Comparison of ENCODE assay signal across 29 cellular contexts in genomic region chr2:3319134-3319533, GRCh38.
"Had no signal": no experiment of that assay in that cellular context is flagged by ENCODE, and none has a peak within 500 bp of the region (broad histone marks: within the 10 kb centered on the region; RNA-seq: fewer than 3 reads in every experiment).

No MANE protein-coding gene starts in this region.

- H3K36me3 ChIP-seq: adrenal gland, gastrocnemius medialis had no signal

- H3K27ac Mint-ChIP-seq: activated CD4-positive, alpha-beta memory T cell treated with anti-CD3 and anti-CD28 coated beads for 36 hours; activated CD4-positive, alpha-beta T cell treated with anti-CD3 and anti-CD28 coated beads for 36 hours; activated CD4-positive, alpha-beta T cell treated with anti-CD3 and anti-CD28 coated beads, Interleukin-2, amount 10 ng/mL, durations not matched to agents 24 days and 14 days; activated CD8-positive, alpha-beta memory T cell treated with anti-CD3 and anti-CD28 coated beads, Interleukin-2, amount 10 ng/mL, durations not matched to agents 7 days and 5 days; activated CD8-positive, alpha-beta T cell treated with anti-CD3 and anti-CD28 coated beads, Interleukin-2, amount 10 ng/mL, durations not matched to agents 7 days and 5 days; activated naive CD4-positive, alpha-beta T cell treated with anti-CD3 and anti-CD28 coated beads for 36 hours; activated naive CD4-positive, alpha-beta T cell treated with anti-CD3 and anti-CD28 coated beads, Interleukin-2, amount 50 U/mL, for 24 hours; activated naive CD8-positive, alpha-beta T cell treated with anti-CD3 and anti-CD28 coated beads for 36 hours; activated naive CD8-positive, alpha-beta T cell treated with anti-CD3 and anti-CD28 coated beads, Interleukin-2, amount 50 U/mL, for 24 hours; activated T-cell treated with anti-CD3 and anti-CD28 coated beads, Interleukin-2, amount 50 U/mL, for 72 hours; dendritic cell treated with granulocyte-macrophage colony-stimulating factor and Interleukin-4, amounts not matched to agents 40 ng/mL and 50 ng/mL, for 4 days had no signal

- H3K27me3 Mint-ChIP-seq: activated CD4-positive, alpha-beta memory T cell treated with anti-CD3 and anti-CD28 coated beads for 36 hours; activated CD4-positive, alpha-beta T cell treated with anti-CD3 and anti-CD28 coated beads for 36 hours; activated CD4-positive, alpha-beta T cell treated with anti-CD3 and anti-CD28 coated beads, Interleukin-2, amount 10 ng/mL, durations not matched to agents 24 days and 14 days; activated CD8-positive, alpha-beta memory T cell treated with anti-CD3 and anti-CD28 coated beads, Interleukin-2, amount 10 ng/mL, durations not matched to agents 7 days and 5 days; activated naive CD4-positive, alpha-beta T cell treated with anti-CD3 and anti-CD28 coated beads, Interleukin-2, amount 50 U/mL, for 24 hours; activated naive CD8-positive, alpha-beta T cell treated with anti-CD3 and anti-CD28 coated beads for 36 hours; activated naive CD8-positive, alpha-beta T cell treated with anti-CD3 and anti-CD28 coated beads, Interleukin-2, amount 50 U/mL, for 24 hours; dendritic cell treated with granulocyte-macrophage colony-stimulating factor and Interleukin-4, amounts not matched to agents 40 ng/mL and 50 ng/mL, for 4 days had no signal

- H3K4me1 ChIP-seq: body of pancreas, esophagus muscularis mucosa, foreskin keratinocyte, gastrocnemius medialis had no signal

- H3K4me3 ChIP-seq: adrenal gland, body of pancreas, coronary artery, dorsolateral prefrontal cortex, esophagus muscularis mucosa, gastrocnemius medialis had no signal

- H3K4me1 Mint-ChIP-seq: activated CD4-positive, alpha-beta T cell treated with anti-CD3 and anti-CD28 coated beads for 36 hours; activated CD8-positive, alpha-beta memory T cell treated with anti-CD3 and anti-CD28 coated beads, Interleukin-2, amount 10 ng/mL, durations not matched to agents 7 days and 5 days; activated naive CD8-positive, alpha-beta T cell treated with anti-CD3 and anti-CD28 coated beads for 36 hours; activated naive CD8-positive, alpha-beta T cell treated with anti-CD3 and anti-CD28 coated beads, Interleukin-2, amount 50 U/mL, for 24 hours; endodermal cell had no signal

- H3K27me3 ChIP-seq: adrenal gland, body of pancreas, dorsolateral prefrontal cortex, esophagus muscularis mucosa, foreskin keratinocyte, gastrocnemius medialis had no signal

- H3K9me3 Mint-ChIP-seq: activated CD4-positive, alpha-beta memory T cell treated with anti-CD3 and anti-CD28 coated beads for 36 hours; activated CD4-positive, alpha-beta T cell treated with anti-CD3 and anti-CD28 coated beads, Interleukin-2, amount 10 ng/mL, durations not matched to agents 24 days and 14 days; activated naive CD4-positive, alpha-beta T cell treated with anti-CD3 and anti-CD28 coated beads for 36 hours; activated naive CD4-positive, alpha-beta T cell treated with anti-CD3 and anti-CD28 coated beads, Interleukin-2, amount 50 U/mL, for 24 hours; activated naive CD8-positive, alpha-beta T cell treated with anti-CD3 and anti-CD28 coated beads for 36 hours; activated naive CD8-positive, alpha-beta T cell treated with anti-CD3 and anti-CD28 coated beads, Interleukin-2, amount 50 U/mL, for 24 hours; dendritic cell treated with granulocyte-macrophage colony-stimulating factor and Interleukin-4, amounts not matched to agents 40 ng/mL and 50 ng/mL, for 4 days; endodermal cell had no signal

- H3K9me3 ChIP-seq: adrenal gland, body of pancreas, esophagus muscularis mucosa, gastrocnemius medialis had no signal

- DNase-seq: activated CD4-positive, alpha-beta memory T cell treated with anti-CD3 and anti-CD28 coated beads for 36 hours; activated CD4-positive, alpha-beta T cell treated with anti-CD3 and anti-CD28 coated beads for 36 hours; activated CD4-positive, alpha-beta T cell treated with anti-CD3 and anti-CD28 coated beads, Interleukin-2, amount 10 ng/mL, durations not matched to agents 24 days and 14 days; activated CD4-positive, CD25-positive, alpha-beta regulatory T cell; activated CD4-positive, CD25-positive, alpha-beta regulatory T cell treated with anti-CD3 and anti-CD28 coated beads, Interleukin-2, amount 50 U/mL, for 72 hours; activated CD8-positive, alpha-beta memory T cell treated with anti-CD3 and anti-CD28 coated beads, Interleukin-2, amount 10 ng/mL, durations not matched to agents 7 days and 5 days; activated CD8-positive, alpha-beta memory T cell treated with anti-CD3 and anti-CD28 coated beads, Interleukin-2, amount 50 U/mL, for 4 hours; activated CD8-positive, alpha-beta T cell treated with anti-CD3 and anti-CD28 coated beads, Interleukin-2, amount 10 ng/mL, durations not matched to agents 7 days and 5 days; activated naive CD4-positive, alpha-beta T cell treated with anti-CD3 and anti-CD28 coated beads for 36 hours; activated naive CD8-positive, alpha-beta T cell treated with anti-CD3 and anti-CD28 coated beads for 36 hours; activated naive CD8-positive, alpha-beta T cell treated with anti-CD3 and anti-CD28 coated beads, Interleukin-2, amount 50 U/mL, for 24 hours; activated T-cell treated with anti-CD3 and anti-CD28 coated beads, Interleukin-2, amount 50 U/mL, for 1 hour; activated T-cell treated with anti-CD3 and anti-CD28 coated beads, Interleukin-2, amount 50 U/mL, for 72 hours; adrenal gland; amygdala; body of pancreas; caudate nucleus; effector memory CD4-positive, alpha-beta T cell; endodermal cell; erythroblast; foreskin keratinocyte; gastrocnemius medialis; glutamatergic neuron; T-helper 2 cell had no signal

- H3K4me3 Mint-ChIP-seq: activated CD4-positive, alpha-beta memory T cell treated with anti-CD3 and anti-CD28 coated beads for 36 hours; activated CD4-positive, alpha-beta T cell treated with anti-CD3 and anti-CD28 coated beads for 36 hours; activated CD4-positive, alpha-beta T cell treated with anti-CD3 and anti-CD28 coated beads, Interleukin-2, amount 10 ng/mL, durations not matched to agents 24 days and 14 days; activated CD8-positive, alpha-beta memory T cell treated with anti-CD3 and anti-CD28 coated beads, Interleukin-2, amount 10 ng/mL, durations not matched to agents 7 days and 5 days; activated CD8-positive, alpha-beta T cell treated with anti-CD3 and anti-CD28 coated beads, Interleukin-2, amount 10 ng/mL, durations not matched to agents 7 days and 5 days; activated naive CD4-positive, alpha-beta T cell treated with anti-CD3 and anti-CD28 coated beads for 36 hours; activated naive CD4-positive, alpha-beta T cell treated with anti-CD3 and anti-CD28 coated beads, Interleukin-2, amount 50 U/mL, for 24 hours; activated naive CD8-positive, alpha-beta T cell treated with anti-CD3 and anti-CD28 coated beads for 36 hours; activated naive CD8-positive, alpha-beta T cell treated with anti-CD3 and anti-CD28 coated beads, Interleukin-2, amount 50 U/mL, for 24 hours; activated T-cell treated with anti-CD3 and anti-CD28 coated beads, Interleukin-2, amount 50 U/mL, for 72 hours; dendritic cell treated with granulocyte-macrophage colony-stimulating factor and Interleukin-4, amounts not matched to agents 40 ng/mL and 50 ng/mL, for 4 days; endodermal cell had no signal

- H3K27ac ChIP-seq: adrenal gland, body of pancreas, coronary artery, dorsolateral prefrontal cortex, esophagus muscularis mucosa, foreskin keratinocyte, gastrocnemius medialis had no signal
